In genomic region chr5:154117930-154118329, GRCh38 we compare ENCODE assay signal across 1 cellular context.
TF ChIP-seq lines count a peak whose summit lies in the region.

No MANE protein-coding gene starts in this region.

TF ChIP-seq in GM23338, 12 proteins besides CTCF, POLR2A, EP300 and RAD21 (continued from another document):
- TF ChIP-seq ZNF462 (CRISPR knock-in tag; IDR thresholded peaks at IDR 0.05): no peak
- no peak for TF ChIP-seq NANOG (IDR thresholded peaks at IDR 0.05; ENCODE audit: borderline replicate concordance)
